16 cellular contexts compared by ENCODE assay signal in the genomic region with DNA sequence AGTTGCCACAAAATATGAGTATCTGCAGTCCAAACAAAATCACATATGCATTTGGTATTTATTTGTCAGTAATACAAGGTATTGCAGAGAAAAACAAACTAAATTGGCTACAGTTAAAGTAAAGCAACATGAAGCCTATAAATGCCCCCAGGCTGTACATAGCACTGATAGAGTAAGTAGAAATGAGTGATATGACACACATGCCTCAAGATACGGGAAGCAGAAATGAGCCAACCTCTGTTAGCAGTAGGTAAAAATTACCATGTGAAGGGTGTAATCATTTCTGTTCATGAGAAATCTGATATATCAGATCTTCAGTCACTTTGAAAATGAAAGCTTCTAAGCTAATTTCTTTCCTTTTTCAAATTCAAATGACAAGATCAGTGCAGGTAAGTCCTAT.
DNase-seq lines count a peak whose midpoint lies in the region; ATAC-seq and TF ChIP-seq lines count a peak whose summit lies in the region.
"Had no signal": no experiment of that assay in that cellular context is flagged by ENCODE, and none has a peak within 500 bp of the region (broad histone marks: within the 10 kb centered on the region; RNA-seq: fewer than 3 reads in every experiment).

No MANE protein-coding gene starts in this region.

- no peaks in the 10 kb centered on the region for H3K4me1 ChIP-seq in RWPE2 (ENCODE audit: insufficient read depth, poor library complexity, severe bottlenecking)

- H3K27me3 Mint-ChIP-seq in osteocyte (ENCODE audit: unreplicated experiment), result no peaks in the 10 kb centered on the region
- H3K27me3 Mint-ChIP-seq: IgD-negative memory B cell had no signal

- ATAC-seq in RWPE2 (ENCODE audit: low read depth) (peak; percentile 76), HG02885 (IDR thresholded peaks at IDR 0.05; ENCODE audit: poor library complexity, unreplicated experiment) (no peak), HG02973 (IDR thresholded peaks at IDR 0.05; ENCODE audit: unreplicated experiment) (no peak)

- H3K4me3 Mint-ChIP-seq in osteocyte (ENCODE audit: unreplicated experiment), result no peak overlapping the region
- H3K4me3 Mint-ChIP-seq: CD4-positive, alpha-beta memory T cell had no signal

- no peak for TF ChIP-seq CTCF in RWPE2 (IDR thresholded peaks at IDR 0.05; ENCODE audit: poor library complexity, severe bottlenecking)
- TF ChIP-seq CTCF in osteocyte (IDR thresholded peaks at IDR 0.05), result no peak

- H3K36me3 ChIP-seq in RWPE2 (ENCODE audit: low read depth), result no peaks in the 10 kb centered on the region

- H3K4me1 Mint-ChIP-seq in osteocyte (ENCODE audit: unreplicated experiment), result peaks cover 20% of the 10 kb centered on the region
- H3K4me1 Mint-ChIP-seq: CD4-positive, alpha-beta memory T cell; IgD-negative memory B cell had no signal

- no peaks in the 10 kb centered on the region for H3K36me3 Mint-ChIP-seq in osteocyte (ENCODE audit: unreplicated experiment)
- H3K36me3 Mint-ChIP-seq: CD4-positive, alpha-beta memory T cell; IgD-negative memory B cell had no signal

- peak overlapping the region; percentile 65 for H3K27ac Mint-ChIP-seq in osteocyte (ENCODE audit: unreplicated experiment)
- H3K27ac Mint-ChIP-seq: CD4-positive, alpha-beta memory T cell; IgD-negative memory B cell had no signal

- no peaks in the 10 kb centered on the region for H3K9me3 ChIP-seq in RWPE2 (ENCODE audit: severe bottlenecking)

- no peak overlapping the region for H3K27ac ChIP-seq in RWPE2 (ENCODE audit: poor library complexity, severe bottlenecking)
- H3K27ac ChIP-seq in caudate nucleus (ENCODE audit: low read depth, low read length), result peak overlapping the region; percentile 40
- H3K27ac ChIP-seq: C4-2B, GM23248 had no signal

- H3K9me3 Mint-ChIP-seq in osteocyte (ENCODE audit: unreplicated experiment), result no peaks in the 10 kb centered on the region
- H3K9me3 Mint-ChIP-seq: CD4-positive, alpha-beta memory T cell had no signal

- DNase-seq in EH (ENCODE audit: low read depth), result peak; percentile 4
- no peak for DNase-seq in RWPE2 (ENCODE audit: low spot score)
- DNase-seq in caudate nucleus (lab: John Stamatoyannopoulos, UW), result peak in 2 of 61 donors; percentile 13 to 20
- no peak for DNase-seq in osteocyte (ENCODE audit: extremely low spot score, unreplicated experiment)
- no peak for DNase-seq in GOT3 (lab: John Stamatoyannopoulos, UW)
- DNase-seq in NCI-H748 (lab: John Stamatoyannopoulos, UW; ENCODE audit: unreplicated experiment), result no peak
- DNase-seq: ACHN; CD4-positive, alpha-beta memory T cell; DMS79 treated with DMSO at 0.1 percent for 48 hours; GDM1; H7 had no signal

- H3K27me3 ChIP-seq in RWPE2 (ENCODE audit: insufficient read depth, poor library complexity, severe bottlenecking), result peaks cover 2% of the 10 kb centered on the region

- H3K4me3 ChIP-seq in RWPE2 (ENCODE audit: severe bottlenecking), result no peak overlapping the region
- H3K4me3 ChIP-seq: GM23248 had no signal
